ENCODE assay signal across 1 cellular context in the genomic region with DNA sequence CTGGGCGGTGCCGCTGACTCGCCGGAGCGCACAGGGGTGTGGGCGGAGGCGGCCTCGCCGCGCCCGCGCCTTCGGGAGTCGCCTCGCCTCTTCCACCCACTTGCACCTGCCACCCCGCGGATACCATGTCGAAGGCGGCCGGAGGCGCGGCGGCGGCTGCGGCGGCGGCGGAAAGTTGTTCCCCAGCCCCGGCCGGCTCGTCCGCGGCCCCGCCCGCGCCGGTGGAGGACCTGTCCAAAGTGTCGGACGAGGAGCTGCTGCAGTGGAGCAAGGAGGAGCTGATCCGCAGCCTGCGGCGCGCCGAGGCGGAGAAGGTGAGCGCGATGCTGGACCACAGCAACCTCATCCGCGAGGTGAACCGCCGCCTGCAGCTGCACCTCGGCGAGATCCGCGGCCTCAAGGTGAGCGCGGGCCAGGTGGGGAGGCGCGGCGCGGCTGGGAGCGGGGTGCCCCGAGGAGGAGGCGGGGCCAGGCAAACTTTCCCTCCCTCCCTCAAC.
TF ChIP-seq lines count a peak whose summit lies in the region.

No MANE protein-coding gene starts in this region.

TF ChIP-seq in H1, 55 proteins besides CTCF, POLR2A, EP300 and RAD21:
- TF ChIP-seq MAFK (IDR thresholded peaks at IDR 0.05; ENCODE audit: low read depth, low read length): no peak
- TF ChIP-seq, protein P1, sequence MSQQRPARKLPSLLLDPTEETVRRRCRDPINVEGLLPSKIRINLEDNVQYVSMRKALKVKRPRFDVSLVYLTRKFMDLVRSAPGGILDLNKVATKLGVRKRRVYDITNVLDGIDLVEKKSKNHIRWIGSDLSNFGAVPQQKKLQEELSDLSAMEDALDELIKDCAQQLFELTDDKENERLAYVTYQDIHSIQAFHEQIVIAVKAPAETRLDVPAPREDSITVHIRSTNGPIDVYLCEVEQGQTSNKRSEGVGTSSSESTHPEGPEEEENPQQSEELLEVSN (IDR thresholded peaks at IDR 0.05): peak; percentile 43; the same call in 1 of the 2 replicates
- TF ChIP-seq KDM1A (IDR thresholded peaks at IDR 0.05; ENCODE audit: borderline replicate concordance, low read length): no peak
- TF ChIP-seq ATF2 (IDR thresholded peaks at IDR 0.05; ENCODE audit: low read length): no peak
- no peak for TF ChIP-seq RXRA (IDR thresholded peaks at IDR 0.05; ENCODE audit: insufficient read depth, low read depth, low read length)
- TF ChIP-seq TEAD4 (IDR thresholded peaks at IDR 0.05; ENCODE audit: low read depth, low read length): no peak
- TF ChIP-seq CEBPB (IDR thresholded peaks at IDR 0.05; ENCODE audit: low read depth, low read length): no peak
- 0 out of 2 replicates have a peak, but pooled peaks have one; percentile 52 for TF ChIP-seq SUZ12 (IDR thresholded peaks at IDR 0.05; ENCODE audit: low read length)
- 0 out of 2 replicates have a peak, but pooled peaks have one; percentile 25 for TF ChIP-seq PHF8 (conservative IDR thresholded peaks at IDR 0.05; ENCODE audit: low read depth, low read length)
- TF ChIP-seq KDM4A (IDR thresholded peaks at IDR 0.05; ENCODE audit: low read depth, low read length, severe bottlenecking): no peak
- no peak for TF ChIP-seq CREB1 (IDR thresholded peaks at IDR 0.05)
- no peak for TF ChIP-seq SAP30 (IDR thresholded peaks at IDR 0.05; ENCODE audit: insufficient read depth, insufficient replicate concordance, low read length)
- no peak for TF ChIP-seq GTF2F1 (IDR thresholded peaks at IDR 0.05; ENCODE audit: borderline replicate concordance, low read depth, low read length)
- no peak for TF ChIP-seq CBX5 (IDR thresholded peaks at IDR 0.05; ENCODE audit: low read depth, low read length)
- TF ChIP-seq RBBP5 (IDR thresholded peaks at IDR 0.05; ENCODE audit: borderline replicate concordance, low read depth, low read length): no peak
- TF ChIP-seq EZH2 (IDR thresholded peaks at IDR 0.05; ENCODE audit: low read depth, low read length, severe bottlenecking): peak; percentile 61
- TF ChIP-seq BRCA1 (IDR thresholded peaks at IDR 0.05; ENCODE audit: low read depth, low read length): no peak
- TF ChIP-seq, protein P2, sequence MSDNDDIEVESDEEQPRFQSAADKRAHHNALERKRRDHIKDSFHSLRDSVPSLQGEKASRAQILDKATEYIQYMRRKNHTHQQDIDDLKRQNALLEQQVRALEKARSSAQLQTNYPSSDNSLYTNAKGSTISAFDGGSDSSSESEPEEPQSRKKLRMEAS (IDR thresholded peaks at IDR 0.05): peak; percentile 52
- TF ChIP-seq JUN (IDR thresholded peaks at IDR 0.05; ENCODE audit: low read depth, low read length): no peak
- TF ChIP-seq SP2 (IDR thresholded peaks at IDR 0.05; ENCODE audit: low read length): no peak
